Comparison of ENCODE assay signal across 8 cellular contexts in the genomic region with DNA sequence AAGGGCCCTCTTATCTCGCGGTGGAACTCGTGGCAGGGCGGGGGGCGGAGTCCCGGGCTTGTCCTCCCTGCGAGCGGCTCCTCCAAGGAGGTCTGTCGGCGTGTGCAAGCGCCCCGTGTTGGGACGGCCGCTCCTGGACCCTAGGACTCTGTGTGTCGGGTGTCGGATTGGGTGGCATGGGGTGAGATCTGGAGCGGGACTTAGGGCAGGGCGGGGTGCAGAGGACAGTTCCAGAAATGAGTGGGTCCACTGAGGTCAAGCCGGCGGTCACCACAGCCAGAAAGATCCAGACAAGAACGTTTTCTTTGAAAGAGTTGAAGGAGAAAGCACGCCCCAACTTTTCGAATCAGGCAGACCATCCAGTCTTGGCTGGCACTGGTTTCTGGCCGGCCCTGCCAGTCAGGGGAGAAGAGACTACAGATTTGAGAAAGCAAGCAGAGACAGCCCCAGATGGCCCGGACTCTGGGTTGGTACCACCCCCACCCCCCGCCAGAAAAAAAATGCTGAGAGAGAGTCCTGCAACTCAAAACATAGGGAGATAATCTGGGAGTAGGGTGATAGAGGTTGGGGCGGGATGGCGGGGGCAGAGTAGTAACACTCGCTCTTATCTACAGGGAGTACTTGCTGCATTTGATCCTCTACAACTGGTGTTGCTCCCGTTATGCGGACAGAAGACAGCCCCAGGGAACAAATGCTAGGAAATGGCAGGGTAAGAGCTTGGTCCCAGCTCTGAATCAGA. TPM values are rescaled to one million over a fixed set of nuclear protein-coding genes. Genes with fewer than 3 reads are reported as not detected.
A peak's percentile ranks its signal among the peaks of the same experiment; 100 is the strongest.
DNase-seq lines count a peak whose midpoint lies in the region; ATAC-seq, FAIRE-seq and TF ChIP-seq lines count a peak whose summit lies in the region.

No MANE protein-coding gene starts in this region.

- H3K9me3 Mint-ChIP-seq in IgD-negative memory B cell (no peaks in the 10 kb centered on the region), naive B cell (no peaks in the 10 kb centered on the region)

- H3K4me3 Mint-ChIP-seq in IgD-negative memory B cell (peak overlapping the region; percentile 88 to 96 (median 92)), naive B cell (peak overlapping the region; percentile 78 to 94 (median 91))

- peak overlapping the region; percentile 81 for H3K4me3 ChIP-seq in bronchial epithelial cell (ENCODE audit: low read depth, low read length)

- FAIRE-seq in GM12892 (lab: Jason Lieb, UNC) (peak; percentile 30), bronchial epithelial cell (lab: Jason Lieb, UNC) (no peak)

- no peaks in the 10 kb centered on the region for H3K27me3 Mint-ChIP-seq in IgD-negative memory B cell
- H3K27me3 Mint-ChIP-seq in naive B cell: no peaks in the 10 kb centered on the region

- H3K27ac Mint-ChIP-seq in IgD-negative memory B cell (peak overlapping the region; percentile 82 to 86 (median 84)), naive B cell (peak overlapping the region; percentile 55 to 96 (median 87))

- H3K36me3 Mint-ChIP-seq in IgD-negative memory B cell (no peaks in the 10 kb centered on the region), naive B cell (no peaks in the 10 kb centered on the region)

- peaks cover 4% of the 10 kb centered on the region for H3K36me3 ChIP-seq in bronchial epithelial cell (ENCODE audit: control insufficient read depth, insufficient read depth, low read length)

- no peaks in the 10 kb centered on the region for H3K27me3 ChIP-seq in bronchial epithelial cell (ENCODE audit: control insufficient read depth, insufficient read depth, low read length)

- H3K4me1 Mint-ChIP-seq in IgD-negative memory B cell (peaks cover 13 to 27% (median 22%) of the 10 kb centered on the region in 3 donors), naive B cell (peaks cover 36 to 50% (median 42%) of the 10 kb centered on the region in 3 donors)

- TF ChIP-seq POLR2A in GM12892 (IDR thresholded peaks at IDR 0.05; ENCODE audit: low read depth, low read length): no peak

- no peak for TF ChIP-seq CTCF in bronchial epithelial cell (IDR thresholded peaks at IDR 0.05; ENCODE audit: insufficient read depth, low read length, severe bottlenecking)

- ATAC-seq in naive B cell (ENCODE audit: low read depth in 2 of 2) (no peak), HG03039 (IDR thresholded peaks at IDR 0.05; ENCODE audit: unreplicated experiment) (no peak)

- DNase-seq in GM12892 (ENCODE audit: insufficient read length) (no peak), bronchial epithelial cell (ENCODE audit: low read depth) (no peak), naive B cell (no peak), pons (ENCODE audit: low spot score) (no peak), SW480 (ENCODE audit: low spot score) (no peak), hepatic stellate cell (ENCODE audit: low spot score) (no peak)

RNA-seq across cellular contexts. Expression of gene CISH, which starts 0.8 kb away (rescaled TPM):
- polyA plus RNA-seq in GM12892 (2012; ENCODE audit: missing spikeins): 1.3 TPM
- polyA plus RNA-seq in IgD-negative memory B cell: 3.1 TPM
- total RNA-seq in bronchial epithelial cell: 0.26 and 0.77 TPM in 2 replicates
- 1 to 10 TPM in 1 of 6 donors, under 1 TPM in 3, not detected in 2; 0.34 to 1.3 (median 0.76) TPM for polyA plus RNA-seq in naive B cell (ENCODE audit: low read depth in 6 of 6)

RNA-seq across cellular contexts. Expression of gene MAPKAPK3, which starts 4.5 kb away (rescaled TPM):
- 9.3 TPM for polyA plus RNA-seq in GM12892 (2012; ENCODE audit: missing spikeins)
- polyA plus RNA-seq in IgD-negative memory B cell (23.7 TPM), naive B cell (ENCODE audit: low read depth in 6 of 6) (10 to 100 TPM; 14.6 to 26.8 (median 19.3) TPM)
- total RNA-seq in bronchial epithelial cell: 42.9 and 47.1 TPM in 2 replicates

RNA-seq across cellular contexts. Expression of gene HEMK1, which starts 43.1 kb away (rescaled TPM):
- polyA plus RNA-seq in GM12892 (2012; ENCODE audit: missing spikeins): 15.1 TPM
- 30.5 TPM for polyA plus RNA-seq in IgD-negative memory B cell
- total RNA-seq in bronchial epithelial cell: 6.6 and 8.4 TPM in 2 replicates
- polyA plus RNA-seq in naive B cell (ENCODE audit: low read depth in 6 of 6): 10 to 100 TPM; 18.2 to 44.6 (median 32.8) TPM

RNA-seq across cellular contexts. Expression of gene C3orf18, which starts 44.9 kb away (rescaled TPM):
- 1.9 TPM for polyA plus RNA-seq in GM12892 (2012; ENCODE audit: missing spikeins)
- polyA plus RNA-seq in IgD-negative memory B cell: 7.9 TPM
- total RNA-seq in bronchial epithelial cell: 1.2 and 3.2 TPM in 2 replicates
- 10 to 100 TPM in 2 of 6 donors, 1 to 10 TPM in 4; 3.6 to 11.3 (median 6.4) TPM for polyA plus RNA-seq in naive B cell (ENCODE audit: low read depth in 6 of 6)
